1 cellular context compared by ENCODE assay signal in the genomic region with DNA sequence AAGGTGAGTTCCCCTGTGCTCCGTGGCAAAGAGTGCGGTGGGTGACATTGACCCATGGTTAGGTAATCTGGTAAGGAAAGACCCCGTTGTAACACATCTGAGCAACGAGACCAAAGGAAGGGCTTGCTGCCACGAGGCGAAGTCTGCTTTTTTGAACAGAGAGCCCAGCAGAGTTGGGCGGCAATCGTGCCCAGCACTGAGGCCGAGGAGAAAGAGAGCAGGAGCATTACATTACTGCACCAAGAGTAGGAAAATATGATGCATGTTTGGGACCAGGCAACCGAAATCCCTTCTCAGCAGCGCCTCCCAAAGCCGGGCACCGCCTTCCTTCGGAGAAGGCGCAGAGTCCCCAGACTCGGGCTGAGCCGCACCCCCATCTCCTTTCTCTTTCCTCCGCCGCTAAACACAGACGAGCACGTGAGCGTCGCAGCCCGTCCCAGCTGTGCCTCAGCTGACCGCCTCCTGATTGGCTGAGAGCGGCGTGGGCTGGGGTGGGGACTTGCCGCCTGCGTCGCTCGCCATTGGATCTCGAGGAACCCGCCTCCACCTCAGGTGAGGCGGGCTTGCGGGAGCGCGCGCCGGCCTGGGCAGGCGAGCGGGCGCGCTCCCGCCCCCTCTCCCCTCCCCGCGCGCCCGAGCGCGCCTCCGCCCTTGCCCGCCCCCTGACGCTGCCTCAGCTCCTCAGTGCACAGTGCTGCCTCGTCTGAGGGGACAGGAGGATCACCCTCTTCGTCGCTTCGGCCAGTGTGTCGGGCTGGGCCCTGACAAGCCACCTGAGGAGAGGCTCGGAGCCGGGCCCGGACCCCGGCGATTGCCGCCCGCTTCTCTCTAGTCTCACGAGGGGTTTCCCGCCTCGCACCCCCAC.
A peak's percentile ranks its signal among the peaks of the same experiment; 100 is the strongest.
TF ChIP-seq lines count a peak whose summit lies in the region.

A gene (plus strand): TSS at position 684 of the 865 bp plus-strand sequence. CDS start 292 bp downstream, outside the sequence.

TF ChIP-seq in HepG2, 621 proteins besides CTCF, POLR2A, EP300 and RAD21 (continued from another document):
- TF ChIP-seq, protein P1, sequence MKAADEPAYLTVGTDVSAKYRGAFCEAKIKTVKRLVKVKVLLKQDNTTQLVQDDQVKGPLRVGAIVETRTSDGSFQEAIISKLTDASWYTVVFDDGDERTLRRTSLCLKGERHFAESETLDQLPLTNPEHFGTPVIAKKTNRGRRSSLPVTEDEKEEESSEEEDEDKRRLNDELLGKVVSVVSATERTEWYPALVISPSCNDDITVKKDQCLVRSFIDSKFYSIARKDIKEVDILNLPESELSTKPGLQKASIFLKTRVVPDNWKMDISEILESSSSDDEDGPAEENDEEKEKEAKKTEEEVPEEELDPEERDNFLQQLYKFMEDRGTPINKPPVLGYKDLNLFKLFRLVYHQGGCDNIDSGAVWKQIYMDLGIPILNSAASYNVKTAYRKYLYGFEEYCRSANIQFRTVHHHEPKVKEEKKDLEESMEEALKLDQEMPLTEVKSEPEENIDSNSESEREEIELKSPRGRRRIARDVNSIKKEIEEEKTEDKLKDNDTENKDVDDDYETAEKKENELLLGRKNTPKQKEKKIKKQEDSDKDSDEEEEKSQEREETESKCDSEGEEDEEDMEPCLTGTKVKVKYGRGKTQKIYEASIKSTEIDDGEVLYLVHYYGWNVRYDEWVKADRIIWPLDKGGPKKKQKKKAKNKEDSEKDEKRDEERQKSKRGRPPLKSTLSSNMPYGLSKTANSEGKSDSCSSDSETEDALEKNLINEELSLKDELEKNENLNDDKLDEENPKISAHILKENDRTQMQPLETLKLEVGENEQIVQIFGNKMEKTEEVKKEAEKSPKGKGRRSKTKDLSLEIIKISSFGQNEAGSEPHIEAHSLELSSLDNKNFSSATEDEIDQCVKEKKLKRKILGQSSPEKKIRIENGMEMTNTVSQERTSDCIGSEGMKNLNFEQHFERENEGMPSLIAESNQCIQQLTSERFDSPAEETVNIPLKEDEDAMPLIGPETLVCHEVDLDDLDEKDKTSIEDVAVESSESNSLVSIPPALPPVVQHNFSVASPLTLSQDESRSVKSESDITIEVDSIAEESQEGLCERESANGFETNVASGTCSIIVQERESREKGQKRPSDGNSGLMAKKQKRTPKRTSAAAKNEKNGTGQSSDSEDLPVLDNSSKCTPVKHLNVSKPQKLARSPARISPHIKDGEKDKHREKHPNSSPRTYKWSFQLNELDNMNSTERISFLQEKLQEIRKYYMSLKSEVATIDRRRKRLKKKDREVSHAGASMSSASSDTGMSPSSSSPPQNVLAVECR (CRISPR knock-in tag; IDR thresholded peaks at IDR 0.05; ENCODE audit: borderline replicate concordance), result peak; percentile 96
- TF ChIP-seq WIZ (CRISPR knock-in tag; IDR thresholded peaks at IDR 0.05), result 0 out of 2 replicates have a peak, but pooled peaks have one; percentile 26
- peak; percentile 81 for TF ChIP-seq SP4 (CRISPR knock-in tag; IDR thresholded peaks at IDR 0.05)
- TF ChIP-seq YY1 (IDR thresholded peaks at IDR 0.05; ENCODE audit: insufficient read depth, insufficient replicate concordance, low read depth, low read length), result peak; percentile 9
- TF ChIP-seq, protein P2, sequence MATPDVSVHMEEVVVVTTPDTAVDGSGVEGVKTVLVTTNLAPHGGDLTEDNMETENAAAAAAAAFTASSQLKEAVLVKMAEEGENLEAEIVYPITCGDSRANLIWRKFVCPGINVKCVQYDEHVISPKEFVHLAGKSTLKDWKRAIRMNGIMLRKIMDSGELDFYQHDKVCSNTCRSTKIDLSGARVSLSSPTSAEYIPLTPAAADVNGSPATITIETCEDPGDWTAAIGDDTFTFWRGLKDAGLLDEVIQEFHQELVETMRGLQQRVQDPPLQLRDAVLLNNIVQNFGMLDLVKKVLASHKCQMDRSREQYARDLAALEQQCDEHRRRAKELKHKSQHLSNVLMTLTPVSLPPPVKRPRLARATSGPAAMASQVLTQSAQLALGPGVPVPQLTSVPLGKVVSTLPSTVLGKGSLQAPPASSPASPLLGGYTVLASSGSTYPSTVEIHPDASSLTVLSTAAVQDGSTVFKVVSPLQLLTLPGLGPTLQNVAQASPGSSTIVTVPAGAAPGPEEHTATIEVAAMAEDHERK (CRISPR knock-in tag; IDR thresholded peaks at IDR 0.05; ENCODE audit: low read depth), result peak; percentile 68; the same call in 1 of the 2 replicates
- TF ChIP-seq, protein P3, sequence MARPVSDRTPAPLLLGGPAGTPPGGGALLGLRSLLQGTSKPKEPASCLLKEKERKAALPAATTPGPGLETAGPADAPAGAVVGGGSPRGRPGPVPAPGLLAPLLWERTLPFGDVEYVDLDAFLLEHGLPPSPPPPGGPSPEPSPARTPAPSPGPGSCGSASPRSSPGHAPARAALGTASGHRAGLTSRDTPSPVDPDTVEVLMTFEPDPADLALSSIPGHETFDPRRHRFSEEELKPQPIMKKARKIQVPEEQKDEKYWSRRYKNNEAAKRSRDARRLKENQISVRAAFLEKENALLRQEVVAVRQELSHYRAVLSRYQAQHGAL (CRISPR knock-in tag; IDR thresholded peaks at IDR 0.05; ENCODE audit: not compliant biosample characterization), result peak; percentile 42
- peak; percentile 81 for TF ChIP-seq DR1 (CRISPR knock-in tag; IDR thresholded peaks at IDR 0.05)
- TF ChIP-seq, protein P4, sequence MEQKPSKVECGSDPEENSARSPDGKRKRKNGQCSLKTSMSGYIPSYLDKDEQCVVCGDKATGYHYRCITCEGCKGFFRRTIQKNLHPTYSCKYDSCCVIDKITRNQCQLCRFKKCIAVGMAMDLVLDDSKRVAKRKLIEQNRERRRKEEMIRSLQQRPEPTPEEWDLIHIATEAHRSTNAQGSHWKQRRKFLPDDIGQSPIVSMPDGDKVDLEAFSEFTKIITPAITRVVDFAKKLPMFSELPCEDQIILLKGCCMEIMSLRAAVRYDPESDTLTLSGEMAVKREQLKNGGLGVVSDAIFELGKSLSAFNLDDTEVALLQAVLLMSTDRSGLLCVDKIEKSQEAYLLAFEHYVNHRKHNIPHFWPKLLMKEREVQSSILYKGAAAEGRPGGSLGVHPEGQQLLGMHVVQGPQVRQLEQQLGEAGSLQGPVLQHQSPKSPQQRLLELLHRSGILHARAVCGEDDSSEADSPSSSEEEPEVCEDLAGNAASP (CRISPR knock-in tag; IDR thresholded peaks at IDR 0.05; ENCODE audit: borderline replicate concordance), result 0 out of 2 replicates have a peak, but pooled peaks have one; percentile 6
- TF ChIP-seq NFYC (CRISPR knock-in tag; IDR thresholded peaks at IDR 0.05), result peak; percentile 93
- peak; percentile 66; the same call in 1 of the 2 replicates for TF ChIP-seq KDM2A (CRISPR knock-in tag; IDR thresholded peaks at IDR 0.05; ENCODE audit: borderline replicate concordance, low read depth)
- TF ChIP-seq ZNF766 (CRISPR knock-in tag; IDR thresholded peaks at IDR 0.05; ENCODE audit: borderline replicate concordance), result peak; percentile 84; the same call in 1 of the 2 replicates
- TF ChIP-seq BRD4 (CRISPR knock-in tag; IDR thresholded peaks at IDR 0.05), result no peak; the same call in 1 of the 2 replicates
- peak; percentile 79; the same call in 1 of the 2 replicates for TF ChIP-seq HOXD1 (CRISPR knock-in tag; IDR thresholded peaks at IDR 0.05)
- peak; percentile 56 for TF ChIP-seq HNRNPLL (IDR thresholded peaks at IDR 0.05; ENCODE audit: low read depth, low read length, poor library complexity, severe bottlenecking)
- TF ChIP-seq ZNF34 (CRISPR knock-in tag; IDR thresholded peaks at IDR 0.05; ENCODE audit: borderline replicate concordance), result 0 out of 2 replicates have a peak, but pooled peaks have one; percentile 1
- TF ChIP-seq GABPA (IDR thresholded peaks at IDR 0.05; ENCODE audit: low read depth, low read length), result no peak
- no peak for TF ChIP-seq GABPA (CRISPR knock-in tag; IDR thresholded peaks at IDR 0.05; ENCODE audit: low read depth)
- TF ChIP-seq SMAD1 (CRISPR knock-in tag; IDR thresholded peaks at IDR 0.05; ENCODE audit: borderline replicate concordance, low read depth), result no peak
- TF ChIP-seq ZNF547 (CRISPR knock-in tag; IDR thresholded peaks at IDR 0.05), result peak; percentile 14; the same call in 1 of the 2 replicates
- TF ChIP-seq ERF (CRISPR knock-in tag; IDR thresholded peaks at IDR 0.05), result peak; percentile 74; the same call in 1 of the 2 replicates
- TF ChIP-seq HOXA3 (CRISPR knock-in tag; IDR thresholded peaks at IDR 0.05), result peak; percentile 91
- no peak for TF ChIP-seq SOX6 (IDR thresholded peaks at IDR 0.05)
- TF ChIP-seq SOX6 (CRISPR knock-in tag; IDR thresholded peaks at IDR 0.05), result peak; percentile 78
- peak; percentile 34; the same call in 1 of the 2 replicates for TF ChIP-seq RFX5 (IDR thresholded peaks at IDR 0.05; ENCODE audit: low read depth, low read length)
- TF ChIP-seq STAG1 (CRISPR knock-in tag; IDR thresholded peaks at IDR 0.05), result peak; percentile 26; the same call in 1 of the 2 replicates
